In the genomic region with DNA sequence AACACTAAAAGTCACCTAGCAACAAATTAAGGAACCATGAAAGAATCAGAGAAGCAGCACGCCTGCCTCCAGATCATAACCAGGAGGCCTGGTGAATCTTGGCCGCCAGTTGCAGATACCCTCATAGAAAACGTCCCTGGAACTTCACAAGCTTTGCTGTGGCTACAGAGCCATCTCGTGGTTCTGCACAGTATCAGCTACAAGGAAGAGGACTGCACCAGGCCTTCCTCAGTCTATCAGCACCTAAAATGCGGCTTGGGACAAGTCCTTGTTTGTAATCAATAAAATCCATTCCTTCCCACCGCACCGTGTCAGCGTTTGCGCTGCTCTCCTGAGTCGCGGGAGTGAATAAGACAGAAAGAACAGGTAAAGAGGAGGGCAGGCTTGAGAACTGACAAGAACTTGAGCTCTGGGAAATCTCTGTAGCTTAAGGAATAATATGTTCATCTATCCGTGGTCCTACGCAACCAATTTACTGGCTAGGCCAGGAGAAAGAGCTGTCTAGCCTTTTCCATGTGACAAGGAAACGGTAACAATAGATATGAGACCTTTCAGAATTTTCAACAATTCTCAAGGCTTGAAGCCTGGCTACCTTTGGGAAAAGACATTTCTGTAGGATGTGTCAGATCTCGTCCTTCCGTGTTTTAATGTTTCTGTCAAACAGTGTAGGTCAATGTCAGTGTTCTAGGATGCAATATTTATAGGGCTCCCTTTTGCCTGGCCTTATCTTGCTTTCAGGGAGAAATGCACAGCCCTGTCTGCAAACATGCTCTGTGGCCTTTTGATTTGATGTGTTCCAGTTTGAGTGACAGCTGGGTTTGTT, we compare ENCODE assay signal across 8 cellular contexts.
DNase-seq lines count a peak whose midpoint lies in the region; ATAC-seq, FAIRE-seq and TF ChIP-seq lines count a peak whose summit lies in the region.

No MANE protein-coding gene starts in this region.

- H3K27me3 ChIP-seq in GM12878 (replicated peaks in 1 of 2; ENCODE audit: control insufficient read depth in 2 of 2, insufficient read depth in 2 of 2, low read length in 1 of 2) (no peaks in the 10 kb centered on the region; a peak in 1 of 4 replicates), thyroid gland (no peaks in the 10 kb centered on the region)

- peak; percentile 44 for FAIRE-seq in GM12878 (lab: Jason Lieb, UNC)

- H3K9me3 ChIP-seq in GM12878 (replicated peaks; ENCODE audit: control insufficient read depth, insufficient read depth, low read length): no peaks in the 10 kb centered on the region
- H3K9me3 ChIP-seq in thyroid gland: no peaks in the 10 kb centered on the region

- BruUV-seq in GM12878 (replicated peaks; lab: Mats Ljungman, UMichigan): no TSS peak

- 51% methylated on average over 16 of the region's 16 CpGs for WGBS in GM12878 (ENCODE audit: insufficient coverage, insufficient replicate concordance, low lambda C conversion rate, missing lambda C conversion rate)
- 56% methylated on average over 16 of the region's 16 CpGs for WGBS in thyroid gland, 2 donors

- no peaks in the 10 kb centered on the region for H4K20me1 ChIP-seq in GM12878 (ENCODE audit: control insufficient read depth, insufficient read depth)

- RAD21 ChIA-PET in GM12878 (lab: Charles Lee; ENCODE audit: unreplicated experiment): no interaction called here

- POLR2A ChIA-PET in GM12878 (lab: Charles Lee): no interaction called here

- H3K4me2 ChIP-seq in GM12878 (ENCODE audit: control insufficient read depth, insufficient read depth): no peak overlapping the region

- SMC1A ChIA-PET in GM12878 (lab: Charles Lee; ENCODE audit: uncharacterized antibody, unreplicated experiment): interaction anchor here (0.9 to 1.7 kb wide), 4 partner anchors 32 to 125 kb away, joined by 3 to 5 read pairs (median 4); no protein-coding TSS in a partner anchor

- no peak overlapping the region for H3K9ac ChIP-seq in GM12878 (ENCODE audit: control insufficient read depth, insufficient read depth, low read length)

- TF ChIP-seq CTCF in GM12878 (IDR thresholded peaks at IDR 0.05 in 2 of 3, conservative IDR thresholded peaks at IDR 0.05 in 1 of 3; ENCODE audit: control insufficient read depth in 2 of 3, extremely low read depth in 1 of 3, insufficient read depth in 1 of 3, low read depth in 3 of 3, low read length in 3 of 3): peak; percentile 33 to 47 (median 44); a peak in 5 of 6 replicates
- TF ChIP-seq CTCF in thyroid gland (IDR thresholded peaks at IDR 0.05): peak in 4 of 6 experiments; percentile 35 to 77 (median 60)
- no peak for TF ChIP-seq CTCF in coronary artery (IDR thresholded peaks at IDR 0.05)

- TF ChIP-seq POLR2A in GM12878 (IDR thresholded peaks at IDR 0.05; ENCODE audit: low read depth, low read length) (no peak), thyroid gland (IDR thresholded peaks at IDR 0.05) (no peak)

- DNase-seq in GM03348 (ENCODE audit: low spot score) (peak; percentile 64), NCI-H2171 (lab: John Stamatoyannopoulos, UW) (peak; percentile 45), GM12878 (ENCODE audit: low read depth, low spot score) (no peak), iPS-NIHi11 (ENCODE audit: low spot score) (peak; percentile 43), thyroid gland (peak; percentile 45 to 62), coronary artery (ENCODE audit: low spot score) (no peak)

- intact Hi-C loops in GM12878 (cut with micrococcal nuclease; ENCODE audit: unreplicated experiment): no loop called here
- intact Hi-C loops in thyroid gland (cut with DNase I): loop anchor here (10.0 kb wide), 1 partner anchor 926 kb away; no protein-coding TSS in a partner anchor

- H3K36me3 ChIP-seq in GM12878 (ENCODE audit: control insufficient read depth in 2 of 2, insufficient read depth in 2 of 2, low read length in 1 of 2): no peaks in the 10 kb centered on the region
- no peaks in the 10 kb centered on the region for H3K36me3 ChIP-seq in thyroid gland

- CTCF ChIA-PET in GM12878 (lab: Yijun Ruan, JAX): interaction anchor here (0.7 to 2.9 kb wide), 15 partner anchors 9 to 1258 kb away, joined by 3 to 8 read pairs (median 3); no protein-coding TSS in a partner anchor

- TF ChIP-seq EP300 in GM12878 (IDR thresholded peaks at IDR 0.05; ENCODE audit: borderline replicate concordance in 1 of 2, control insufficient read depth in 1 of 2, low read depth in 2 of 2, low read length in 2 of 2): no peak

- in situ Hi-C loops in GM12878 (cut with MboI): loop anchor here (25.0 kb wide), 1 partner anchor 507 kb away; no protein-coding TSS in a partner anchor

- no peak overlapping the region for H3K4me3 ChIP-seq in GM12878
- no peak overlapping the region for H3K4me3 ChIP-seq in thyroid gland (replicated peaks in 1 of 3)
- no peak overlapping the region for H3K4me3 ChIP-seq in coronary artery

- H3K4me1 ChIP-seq in GM12878 (ENCODE audit: control insufficient read depth, insufficient read depth, low read length) (no peaks in the 10 kb centered on the region), thyroid gland (no peaks in the 10 kb centered on the region)

- no peaks in the 10 kb centered on the region for H3K79me2 ChIP-seq in GM12878 (ENCODE audit: control insufficient read depth, insufficient read depth, low read length)

- H2AFZ ChIP-seq in GM12878 (ENCODE audit: control insufficient read depth, low read depth, low read length): no peak overlapping the region

- ATAC-seq in GM12878 (peak; percentile 62), esophagus mucosa (no peak), HG02852 (IDR thresholded peaks at IDR 0.05; ENCODE audit: unreplicated experiment) (no peak)

- H3K27ac ChIP-seq in GM12878 (ENCODE audit: control insufficient read depth, insufficient read depth): no peak overlapping the region
- H3K27ac ChIP-seq in thyroid gland: no peak overlapping the region
- H3K27ac ChIP-seq in coronary artery: no peak overlapping the region

- peak; percentile 54 for TF ChIP-seq RAD21 in GM12878 (IDR thresholded peaks at IDR 0.05; ENCODE audit: insufficient read depth, low read depth, low read length)

TF ChIP-seq in GM12878, 131 proteins besides CTCF, POLR2A, EP300 and RAD21:
- TF ChIP-seq, protein P1, sequence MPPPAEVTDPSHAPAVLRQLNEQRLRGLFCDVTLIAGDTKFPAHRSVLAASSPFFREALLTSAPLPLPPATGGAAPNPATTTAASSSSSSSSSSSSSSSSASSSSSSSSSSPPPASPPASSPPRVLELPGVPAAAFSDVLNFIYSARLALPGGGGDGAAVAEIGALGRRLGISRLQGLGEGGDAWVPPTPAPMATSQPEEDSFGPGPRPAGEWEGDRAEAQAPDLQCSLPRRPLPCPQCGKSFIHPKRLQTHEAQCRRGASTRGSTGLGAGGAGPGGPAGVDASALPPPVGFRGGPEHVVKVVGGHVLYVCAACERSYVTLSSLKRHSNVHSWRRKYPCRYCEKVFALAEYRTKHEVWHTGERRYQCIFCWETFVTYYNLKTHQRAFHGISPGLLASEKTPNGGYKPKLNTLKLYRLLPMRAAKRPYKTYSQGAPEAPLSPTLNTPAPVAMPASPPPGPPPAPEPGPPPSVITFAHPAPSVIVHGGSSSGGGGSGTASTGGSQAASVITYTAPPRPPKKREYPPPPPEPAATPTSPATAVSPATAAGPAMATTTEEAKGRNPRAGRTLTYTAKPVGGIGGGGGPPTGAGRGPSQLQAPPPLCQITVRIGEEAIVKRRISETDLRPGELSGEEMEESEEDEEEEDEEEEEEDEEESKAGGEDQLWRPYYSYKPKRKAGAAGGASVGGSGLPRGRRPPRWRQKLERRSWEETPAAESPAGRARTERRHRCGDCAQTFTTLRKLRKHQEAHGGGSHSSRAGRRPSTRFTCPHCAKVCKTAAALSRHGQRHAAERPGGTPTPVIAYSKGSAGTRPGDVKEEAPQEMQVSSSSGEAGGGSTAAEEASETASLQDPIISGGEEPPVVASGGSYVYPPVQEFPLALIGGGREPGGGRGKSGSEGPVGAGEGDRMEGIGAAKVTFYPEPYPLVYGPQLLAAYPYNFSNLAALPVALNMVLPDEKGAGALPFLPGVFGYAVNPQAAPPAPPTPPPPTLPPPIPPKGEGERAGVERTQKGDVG (CRISPR knock-in tag; IDR thresholded peaks at IDR 0.05): no peak

Comparison
In these comparisons a context has a peak if more than half of its experiments do, and no peak if none do; other contexts are left out.
1. DNase-seq: peak in GM03348 (single experiment), NCI-H2171 (single experiment), iPS-NIHi11 (single experiment) and thyroid gland (2 of 2); none in GM12878 (single experiment) and coronary artery (single experiment).